27 cellular contexts compared by ENCODE assay signal in genomic region chr14:90242444-90242843, GRCh38.
"Had no signal": no experiment of that assay in that cellular context is flagged by ENCODE, and none has a peak within 500 bp of the region (broad histone marks: within the 10 kb centered on the region; RNA-seq: fewer than 3 reads in every experiment).

No MANE protein-coding gene starts in this region.

- H3K4me1 ChIP-seq: stomach, suprapubic skin, testis, thyroid gland, tibial artery, tibial nerve, transverse colon, upper lobe of left lung, upper lobe of right lung, uterus, vagina had no signal

- H3K27ac ChIP-seq: stomach, suprapubic skin, testis, thoracic aorta, thyroid gland, tibial artery, tibial nerve, transverse colon, upper lobe of left lung, upper lobe of right lung, uterus, vagina had no signal

- H3K36me3 ChIP-seq: stomach, suprapubic skin, thoracic aorta, thyroid gland, tibial artery, tibial nerve, transverse colon, upper lobe of left lung, upper lobe of right lung, uterus, vagina had no signal

- ATAC-seq: stimulated activated effector memory CD8-positive, alpha-beta T cell treated with anti-CD3 and anti-CD28 coated beads, Interleukin-12 subunit alpha, Interleukin-12 subunit beta, amount 100 ng/mL, for 72 hours; stimulated activated memory B cell treated with anti-CD40 and anti-IgM and Interleukin-4, amounts not matched to agents 10 μg/mL and 1 μg/mL and 100 μg/mL, for 72 hours; stimulated activated naive B cell treated with anti-CD40 and anti-IgM and Interleukin-4, amounts not matched to agents 10 μg/mL and 1 μg/mL and 100 μg/mL, for 72 hours; stimulated activated naive CD8-positive, alpha-beta T cell treated with anti-CD3 and anti-CD28 coated beads, Interleukin-15, amount 100 ng/mL, for 72 hours; stimulated activated naive CD8-positive, alpha-beta T cell treated with anti-CD3 and anti-CD28 coated beads, Interleukin-15, Interleukin-2, amounts not matched to agents 100 U/mL and 50 U/mL, for 24 hours; upper lobe of right lung had no signal

- H3K4me3 ChIP-seq: stomach, suprapubic skin, testis, thoracic aorta, thyroid gland, tibial artery, tibial nerve, transverse colon, upper lobe of left lung, upper lobe of right lung, uterus, vagina had no signal

- H3K9me3 ChIP-seq: testis, thyroid gland had no signal

- FAIRE-seq: urothelium cell line had no signal

- H3K27me3 ChIP-seq: stomach, testis, thyroid gland, tibial artery, tibial nerve, transverse colon, upper lobe of left lung, upper lobe of right lung, uterus, vagina had no signal

- DNase-seq: stimulated activated CD4-positive, alpha-beta T cell treated with anti-CD3 and anti-CD28 coated beads, Interleukin-2, amount 100 ng/mL, for 48 hours; stimulated activated CD4-positive, alpha-beta T cell treated with anti-CD3 and anti-CD28 coated beads, Interleukin-4, amount 100 ng/mL, for 1 hour; stimulated activated CD4-positive, alpha-beta T cell treated with anti-CD3 and anti-CD28 coated beads, Interleukin-4, amount 100 ng/mL, for 24 hours; stimulated activated CD4-positive, alpha-beta T cell treated with anti-CD3 and anti-CD28 coated beads, Interleukin-4, amount 100 ng/mL, for 4 hours; stimulated activated CD8-positive, alpha-beta memory T cell treated with anti-CD3 and anti-CD28 coated beads, Interleukin-4, amount 100 ng/mL, for 48 hours; stimulated activated naive B cell treated with anti-CD40 and anti-IgM and Interleukin-4, amounts not matched to agents 10 μg/mL and 1 μg/mL and 100 μg/mL, for 72 hours; stimulated activated naive CD4-positive, alpha-beta T cell; stimulated activated naive CD4-positive, alpha-beta T cell treated with Interleukin-2 at 50 U/mL for 16 hours; stimulated activated naive CD8-positive, alpha-beta T cell treated with anti-CD3 and anti-CD28 coated beads, Interleukin-15, amount 100 ng/mL, for 72 hours; stimulated activated naive CD8-positive, alpha-beta T cell treated with anti-CD3 and anti-CD28 coated beads, Interleukin-15, Interleukin-2, amounts not matched to agents 100 U/mL and 50 U/mL, for 24 hours; stomach; substantia nigra; testis; thyroid gland; tibial artery; transverse colon; trophoblast cell; upper lobe of left lung; upper lobe of right lung; uterus had no signal
